Comparison of ENCODE assay signal across 1 cellular context in genomic region chr12:96247567-96247962, GRCh38.
TF ChIP-seq lines count a peak whose summit lies in the region.

No MANE protein-coding gene starts in this region.

TF ChIP-seq in IMR-90, 13 proteins besides CTCF, POLR2A, EP300 and RAD21:
- TF ChIP-seq FOS (IDR thresholded peaks at IDR 0.05; ENCODE audit: low read depth, low read length) (no peak), CHD1 (IDR thresholded peaks at IDR 0.05; ENCODE audit: low read depth, low read length) (no peak), ELK1 (IDR thresholded peaks at IDR 0.05; ENCODE audit: borderline replicate concordance, low read depth, low read length) (no peak), NFE2L2 (IDR thresholded peaks at IDR 0.05; ENCODE audit: low read depth, low read length) (no peak), MAFK (IDR thresholded peaks at IDR 0.05; ENCODE audit: low read depth, low read length) (no peak)
